In genomic region chr4:76195326-76195725, GRCh38 we compare ENCODE assay signal across 13 cellular contexts. TPM values are rescaled to one million over a fixed set of nuclear protein-coding genes. Genes with fewer than 3 reads are reported as not detected.
DNase-seq lines count a peak whose midpoint lies in the region; ATAC-seq and TF ChIP-seq lines count a peak whose summit lies in the region.
"Had no signal": no experiment of that assay in that cellular context is flagged by ENCODE, and none has a peak within 500 bp of the region (broad histone marks: within the 10 kb centered on the region; RNA-seq: fewer than 3 reads in every experiment).

No MANE protein-coding gene starts in this region.

- H3K27me3 Mint-ChIP-seq in activated CD4-positive, alpha-beta memory T cell treated with anti-CD3 and anti-CD28 coated beads for 36 hours: no peaks in the 10 kb centered on the region
- H3K27me3 Mint-ChIP-seq: activated naive CD4-positive, alpha-beta T cell treated with anti-CD3 and anti-CD28 coated beads, Interleukin-2, amount 50 U/mL, for 24 hours had no signal

- H3K27ac ChIP-seq in foreskin keratinocyte (peak overlapping the region; percentile 50), skin epidermis (peak overlapping the region in 18 of 21 experiments; percentile 19 to 83 (median 70))

- H3K27ac Mint-ChIP-seq in activated CD4-positive, alpha-beta memory T cell treated with anti-CD3 and anti-CD28 coated beads for 36 hours: no peak overlapping the region
- H3K27ac Mint-ChIP-seq: activated naive CD4-positive, alpha-beta T cell treated with anti-CD3 and anti-CD28 coated beads, Interleukin-2, amount 50 U/mL, for 24 hours; T-helper 2 cell treated with Interferon-gamma antibody and Interleukin-4, amounts not matched to agents 5 μg/mL and 100 μg/mL, for 36 hours had no signal

- H3K4me3 ChIP-seq in GM06990 (replicated peaks; ENCODE audit: low read depth, low read length) (0 out of 2 replicates have a peak overlapping the region, but pooled peaks have one; percentile 5), astrocyte of the cerebellum (ENCODE audit: low read depth, low read length) (no peak overlapping the region), skin epidermis (no peak overlapping the region)
- H3K4me3 ChIP-seq: Peyer's patch had no signal

- intact Hi-C loops in activated CD4-positive, alpha-beta memory T cell treated with anti-CD3 and anti-CD28 coated beads for 36 hours (cut with micrococcal nuclease): loop anchor here (5.0 kb wide), 1 partner anchor 203 kb away; the partner anchor contains the start of gene SDAD1

- no peaks in the 10 kb centered on the region for H3K27me3 ChIP-seq in GM06990 (replicated peaks; ENCODE audit: control insufficient read depth, insufficient read depth, low read length)
- no peaks in the 10 kb centered on the region for H3K27me3 ChIP-seq in foreskin keratinocyte
- H3K27me3 ChIP-seq: Peyer's patch had no signal

- peaks cover 36% of the 10 kb centered on the region for H3K4me1 Mint-ChIP-seq in activated CD4-positive, alpha-beta memory T cell treated with anti-CD3 and anti-CD28 coated beads for 36 hours (ENCODE audit: low read depth)

- ATAC-seq in foreskin keratinocyte: no peak
- ATAC-seq in activated CD4-positive, CD25-positive, alpha-beta regulatory T cell treated with anti-CD3 and anti-CD28 coated beads, Interleukin-2, amount 50 U/mL, for 24 hours: no peak

- DNase-seq in GM06990 (ENCODE audit: extremely low read depth, insufficient read length) (no peak), astrocyte of the cerebellum (ENCODE audit: low read depth) (peak; percentile 74), foreskin keratinocyte (peak in 1 of 2 donors; percentile 56), ureter (ENCODE audit: low spot score) (no peak)
- no peak for DNase-seq in activated CD4-positive, alpha-beta memory T cell treated with anti-CD3 and anti-CD28 coated beads for 36 hours
- no peak for DNase-seq in activated T-cell treated with anti-CD3 and anti-CD28 coated beads, Interleukin-2, amount 50 U/mL, for 1 hour
- DNase-seq: effector CD4-positive, alpha-beta T cell; NCI-H345; Peyer's patch had no signal

- H3K4me3 Mint-ChIP-seq in activated CD4-positive, alpha-beta memory T cell treated with anti-CD3 and anti-CD28 coated beads for 36 hours: no peak overlapping the region
- H3K4me3 Mint-ChIP-seq: activated naive CD4-positive, alpha-beta T cell treated with anti-CD3 and anti-CD28 coated beads, Interleukin-2, amount 50 U/mL, for 24 hours; T-helper 2 cell treated with Interferon-gamma antibody and Interleukin-4, amounts not matched to agents 5 μg/mL and 100 μg/mL, for 36 hours had no signal

- H3K9me3 Mint-ChIP-seq in activated CD4-positive, alpha-beta memory T cell treated with anti-CD3 and anti-CD28 coated beads for 36 hours: peaks cover 16% of the 10 kb centered on the region

- in situ Hi-C loops in astrocyte of the cerebellum (cut with HindIII; ENCODE audit: low sequenced_read_pairs): no loop called here

- H3K36me3 Mint-ChIP-seq in activated CD4-positive, alpha-beta memory T cell treated with anti-CD3 and anti-CD28 coated beads for 36 hours: peaks cover 33% of the 10 kb centered on the region

- peaks cover 6% of the 10 kb centered on the region for H3K36me3 ChIP-seq in GM06990 (ENCODE audit: control insufficient read depth, insufficient read depth, low read length)

- POLR2A ChIA-PET in activated CD4-positive, alpha-beta memory T cell treated with anti-CD3 and anti-CD28 coated beads for 36 hours (lab: Charles Lee): no interaction called here

- peaks cover 24% of the 10 kb centered on the region for H3K4me1 ChIP-seq in foreskin keratinocyte

- TF ChIP-seq CTCF in GM06990 (IDR thresholded peaks at IDR 0.05; ENCODE audit: insufficient read depth, low read length, poor library complexity, severe bottlenecking): no peak
- TF ChIP-seq CTCF in astrocyte of the cerebellum (IDR thresholded peaks at IDR 0.05; ENCODE audit: low read depth, low read length, missing control alignments): no peak
- TF ChIP-seq CTCF in foreskin keratinocyte (conservative IDR thresholded peaks at IDR 0.05): no peak

- CTCF ChIA-PET in activated CD4-positive, alpha-beta memory T cell treated with anti-CD3 and anti-CD28 coated beads for 36 hours (lab: Charles Lee): no interaction called here

RNA-seq across cellular contexts. Expression of gene SCARB2, which starts 18.3 kb away (rescaled TPM):
- total RNA-seq in foreskin keratinocyte: 57.5 and 70.4 TPM in 2 replicates
- 31.0 and 35.6 TPM in 2 replicates for polyA plus RNA-seq in foreskin keratinocyte
- total RNA-seq in ureter: 228 TPM
- 1 to 10 TPM; 7.0 to 8.2 TPM for total RNA-seq in activated CD4-positive, alpha-beta memory T cell treated with anti-CD3 and anti-CD28 coated beads for 36 hours

RNA-seq across cellular contexts. Expression of gene NUP54, which starts 47.1 kb away (rescaled TPM):
- total RNA-seq in foreskin keratinocyte: 48.4 and 51.8 TPM in 2 replicates
- 23.3 and 31.2 TPM in 2 replicates for polyA plus RNA-seq in foreskin keratinocyte
- 47.2 TPM for total RNA-seq in ureter
- 10 to 100 TPM; 51.3 to 55.9 TPM for total RNA-seq in activated CD4-positive, alpha-beta memory T cell treated with anti-CD3 and anti-CD28 coated beads for 36 hours

RNA-seq across cellular contexts. Expression of gene FAM47E, which starts 56.2 kb away (rescaled TPM):
- total RNA-seq in foreskin keratinocyte: not detected in 2 replicates
- 0.07 TPM in 1 of 2 replicates, not detected in the other for polyA plus RNA-seq in foreskin keratinocyte
- total RNA-seq in ureter: 9.6 TPM
- total RNA-seq in activated CD4-positive, alpha-beta memory T cell treated with anti-CD3 and anti-CD28 coated beads for 36 hours: not detected
